In genomic region chr12:89756100-89756637, GRCh38 we compare ENCODE assay signal across 8 cellular contexts. TPM values are rescaled to one million over a fixed set of nuclear protein-coding genes. Genes with fewer than 3 reads are reported as not detected.
DNase-seq lines count a peak whose midpoint lies in the region; ATAC-seq and FAIRE-seq lines count a peak whose summit lies in the region.

No MANE protein-coding gene starts in this region.

- ATAC-seq in GM19324 (IDR thresholded peaks at IDR 0.05; ENCODE audit: low FRiP score, unreplicated experiment) (peak; percentile 11), HG02852 (IDR thresholded peaks at IDR 0.05; ENCODE audit: unreplicated experiment) (peak; percentile 11), T-helper 17 cell (no peak), sciatic nerve (peak; percentile 56)

- H3K27ac Mint-ChIP-seq in T-helper 17 cell, result peak overlapping the region; percentile 56

- peaks cover 29% of the 10 kb centered on the region for H3K4me1 Mint-ChIP-seq in T-helper 17 cell

- no peaks in the 10 kb centered on the region for H3K27me3 Mint-ChIP-seq in T-helper 17 cell

- DNase-seq in T-helper 17 cell, result no peak
- DNase-seq in sciatic nerve (ENCODE audit: low spot score), result no peak
- no peak for DNase-seq in urothelium cell line (ENCODE audit: low spot score)
- DNase-seq in stimulated activated CD4-positive, alpha-beta T cell treated with anti-CD3 and anti-CD28 coated beads, Interleukin-1b, Interleukin-23, amount 100 ng/mL, for 48 hours, result no peak
- no peak for DNase-seq in NCI-H526 (lab: John Stamatoyannopoulos, UW)
- DNase-seq in Ammon's horn (ENCODE audit: low spot score), result no peak

- no peak for FAIRE-seq in urothelium cell line (lab: Jason Lieb, UNC)

- H3K4me3 Mint-ChIP-seq in T-helper 17 cell, result peak overlapping the region; percentile 4

- intact Hi-C loops in sciatic nerve (cut with DNase I), result no loop called here

- H3K9me3 ChIP-seq in T-helper 17 cell (ENCODE audit: control insufficient read depth, low read length, poor library complexity, severe bottlenecking), result no peaks in the 10 kb centered on the region

- no peaks in the 10 kb centered on the region for H3K36me3 Mint-ChIP-seq in T-helper 17 cell (ENCODE audit: low read depth)

RNA-seq across cellular contexts. Expression of gene ATP2B1, which starts 47.5 kb away (rescaled TPM):
- total RNA-seq in T-helper 17 cell (100 to 1,000 TPM; 123 to 158 TPM), sciatic nerve (43.3 TPM)
